In the genomic region with DNA sequence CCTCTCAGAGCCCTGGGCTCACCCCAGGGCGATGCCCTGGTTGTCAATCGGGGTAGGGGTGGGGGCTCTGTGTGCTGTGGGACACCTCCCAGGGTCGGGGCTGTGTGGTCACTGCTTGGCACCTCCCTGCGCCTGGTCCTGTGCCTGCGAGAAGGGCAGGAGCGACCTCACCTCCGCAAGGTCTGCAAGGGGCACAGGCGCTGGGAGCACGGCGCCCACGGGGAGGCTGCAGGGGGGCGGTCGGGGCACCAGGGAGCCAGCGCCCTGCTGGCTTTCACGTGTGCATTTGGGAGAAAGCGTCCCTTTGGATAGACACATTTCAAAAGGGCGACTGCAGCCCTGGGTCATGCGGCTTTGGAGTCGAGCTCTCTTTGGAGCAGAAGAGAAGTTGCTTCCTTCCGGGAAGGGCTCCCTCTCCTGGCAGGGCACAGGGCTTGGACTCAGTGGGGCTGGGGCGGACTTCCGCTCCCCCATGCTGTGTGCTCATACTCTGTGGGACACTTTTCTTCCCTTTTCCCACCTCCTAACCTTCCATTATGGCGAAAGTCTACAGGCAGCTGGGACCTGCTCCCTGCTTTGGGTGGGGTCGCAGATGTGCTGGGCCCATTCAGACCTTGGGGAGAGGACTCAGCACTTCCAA, we compare ENCODE assay signal across 16 cellular contexts. TPM values are rescaled to one million over a fixed set of nuclear protein-coding genes. Genes with fewer than 3 reads are reported as not detected.
"Had no signal": no experiment of that assay in that cellular context is flagged by ENCODE, and none has a peak within 500 bp of the region (broad histone marks: within the 10 kb centered on the region; RNA-seq: fewer than 3 reads in every experiment).

No MANE protein-coding gene starts in this region.

- H3K27ac Mint-ChIP-seq: activated CD4-positive, alpha-beta memory T cell treated with anti-CD3 and anti-CD28 coated beads, Interleukin-2, amount 10 ng/mL, durations not matched to agents 7 days and 5 days; activated CD4-positive, alpha-beta T cell treated with anti-CD3 and anti-CD28 coated beads for 36 hours; activated naive CD8-positive, alpha-beta T cell treated with anti-CD3 and anti-CD28 coated beads, Interleukin-2, amount 10 ng/mL, durations not matched to agents 7 days and 5 days; nephron; stimulated activated naive CD8-positive, alpha-beta T cell treated with anti-CD3 and anti-CD28 coated beads, Interleukin-15, Interleukin-2, amounts not matched to agents 100 ng/mL and 50 ng/mL, for 24 hours had no signal

- H3K27me3 ChIP-seq: ovary, testis had no signal

- H3K27ac ChIP-seq: breast epithelium, dorsolateral prefrontal cortex, ovary, testis had no signal

- H3K36me3 Mint-ChIP-seq: activated naive CD8-positive, alpha-beta T cell treated with anti-CD3 and anti-CD28 coated beads, Interleukin-2, amount 10 ng/mL, durations not matched to agents 7 days and 5 days had no signal

- ATAC-seq: activated CD4-positive, alpha-beta T cell treated with anti-CD3 and anti-CD28 coated beads for 36 hours; left ventricle myocardium superior had no signal

- H3K4me1 ChIP-seq: breast epithelium had no signal

- H3K4me1 Mint-ChIP-seq: activated naive CD8-positive, alpha-beta T cell treated with anti-CD3 and anti-CD28 coated beads, Interleukin-2, amount 10 ng/mL, durations not matched to agents 7 days and 5 days; nephron had no signal

- H3K4me3 Mint-ChIP-seq: activated CD4-positive, alpha-beta memory T cell treated with anti-CD3 and anti-CD28 coated beads, Interleukin-2, amount 10 ng/mL, durations not matched to agents 7 days and 5 days; activated CD4-positive, alpha-beta T cell treated with anti-CD3 and anti-CD28 coated beads for 36 hours; activated naive CD8-positive, alpha-beta T cell treated with anti-CD3 and anti-CD28 coated beads, Interleukin-2, amount 10 ng/mL, durations not matched to agents 7 days and 5 days; nephron; stimulated activated naive CD8-positive, alpha-beta T cell treated with anti-CD3 and anti-CD28 coated beads, Interleukin-15, Interleukin-2, amounts not matched to agents 100 ng/mL and 50 ng/mL, for 24 hours had no signal

- H3K4me3 ChIP-seq: breast epithelium, dorsolateral prefrontal cortex, ovary had no signal

- DNase-seq: activated CD4-positive, alpha-beta memory T cell treated with anti-CD3 and anti-CD28 coated beads, Interleukin-2, amount 10 ng/mL, durations not matched to agents 7 days and 5 days; activated CD4-positive, alpha-beta T cell treated with anti-CD3 and anti-CD28 coated beads for 36 hours; activated naive CD8-positive, alpha-beta T cell treated with anti-CD3 and anti-CD28 coated beads, Interleukin-2, amount 10 ng/mL, durations not matched to agents 7 days and 5 days; activated T-cell treated with anti-CD3 and anti-CD28 coated beads, Interleukin-2, amount 50 U/mL, for 48 hours; aorta; dorsolateral prefrontal cortex; left ventricle myocardium superior; mesenchymal stem cell; ovary; stimulated activated CD4-positive, alpha-beta T cell treated with anti-CD3 and anti-CD28 coated beads, Interleukin-12 subunit alpha, Interleukin-12 subunit beta, amount 100 ng/mL, for 4 hours; T-helper 9 cell; testis had no signal

- H3K36me3 ChIP-seq: breast epithelium, ovary had no signal

- H3K9me3 Mint-ChIP-seq: activated CD4-positive, alpha-beta memory T cell treated with anti-CD3 and anti-CD28 coated beads, Interleukin-2, amount 10 ng/mL, durations not matched to agents 7 days and 5 days; activated naive CD8-positive, alpha-beta T cell treated with anti-CD3 and anti-CD28 coated beads, Interleukin-2, amount 10 ng/mL, durations not matched to agents 7 days and 5 days; nephron; stimulated activated naive CD8-positive, alpha-beta T cell treated with anti-CD3 and anti-CD28 coated beads, Interleukin-15, Interleukin-2, amounts not matched to agents 100 ng/mL and 50 ng/mL, for 24 hours had no signal

- H3K9me3 ChIP-seq: breast epithelium, ovary, testis had no signal

RNA-seq across cellular contexts. Expression of gene SLC28A3, which starts 52.8 kb away (rescaled TPM):
- total RNA-seq: frontal cortex had no signal
